In genomic region chr11:75547617-75548054, GRCh38 we compare ENCODE assay signal across 8 cellular contexts. TPM values are rescaled to one million over a fixed set of nuclear protein-coding genes. Genes with fewer than 3 reads are reported as not detected.
DNase-seq lines count a peak whose midpoint lies in the region; ATAC-seq, FAIRE-seq and TF ChIP-seq lines count a peak whose summit lies in the region.

No MANE protein-coding gene starts in this region.

- H4K91ac ChIP-seq in neuronal stem cell (ENCODE audit: low read depth, low read length, poor library complexity) = peak overlapping the region; percentile 49

- no peak overlapping the region for H3K27ac ChIP-seq in neuronal stem cell (replicated peaks; ENCODE audit: low read length)

- H2BK15ac ChIP-seq in neuronal stem cell (ENCODE audit: low read length) = peak overlapping the region; percentile 77

- H3K18ac ChIP-seq in neuronal stem cell (ENCODE audit: low read length) = peak overlapping the region; percentile 89

- H3K14ac ChIP-seq in neuronal stem cell (ENCODE audit: low read length) = no peak overlapping the region

- H3K9me3 Mint-ChIP-seq in activated CD8-positive, alpha-beta T cell treated with anti-CD3 and anti-CD28 coated beads, Interleukin-2, amount 10 ng/mL, durations not matched to agents 7 days and 5 days (ENCODE audit: insufficient read depth) = no peaks in the 10 kb centered on the region

- H2AFZ ChIP-seq in neuronal stem cell (ENCODE audit: low read length) = peak overlapping the region; percentile 82

- peaks cover 4% of the 10 kb centered on the region in 2 donors for H3K4me1 ChIP-seq in neuronal stem cell (ENCODE audit: control insufficient read depth in 2 of 2, insufficient read depth in 1 of 2, low read depth in 1 of 2, low read length in 2 of 2)

- no peak overlapping the region for H3K9ac ChIP-seq in neuronal stem cell (ENCODE audit: low read depth, low read length, poor library complexity)

- no peak overlapping the region for H3K4me3 Mint-ChIP-seq in activated CD8-positive, alpha-beta T cell treated with anti-CD3 and anti-CD28 coated beads, Interleukin-2, amount 10 ng/mL, durations not matched to agents 7 days and 5 days

- no peak overlapping the region for H3K27ac Mint-ChIP-seq in activated CD8-positive, alpha-beta T cell treated with anti-CD3 and anti-CD28 coated beads, Interleukin-2, amount 10 ng/mL, durations not matched to agents 7 days and 5 days

- no peak for TF ChIP-seq POLR2A in GM12891 (IDR thresholded peaks at IDR 0.05; ENCODE audit: low read depth, low read length)

- H3K9me3 ChIP-seq in neuronal stem cell (replicated peaks in 1 of 2; ENCODE audit: control insufficient read depth in 2 of 2, insufficient read depth in 1 of 2, low read depth in 1 of 2, low read length in 2 of 2) = peaks cover 0 to 2% of the 10 kb centered on the region in 2 donors

- H3K4me2 ChIP-seq in neuronal stem cell (ENCODE audit: insufficient read depth, low read length, poor library complexity, severe bottlenecking) = no peak overlapping the region

- H3K36me3 ChIP-seq in neuronal stem cell (replicated peaks in 1 of 2; ENCODE audit: control insufficient read depth in 2 of 2, insufficient read depth in 2 of 2, low read length in 2 of 2) = no peaks in the 10 kb centered on the region

- no peaks in the 10 kb centered on the region for H3K36me3 Mint-ChIP-seq in activated CD8-positive, alpha-beta T cell treated with anti-CD3 and anti-CD28 coated beads, Interleukin-2, amount 10 ng/mL, durations not matched to agents 7 days and 5 days (ENCODE audit: low read depth)

- H3K4ac ChIP-seq in neuronal stem cell (ENCODE audit: low read length) = peak overlapping the region; percentile 59

- H2AK5ac ChIP-seq in neuronal stem cell (ENCODE audit: low read depth, low read length) = peak overlapping the region; percentile 72

- no peak for FAIRE-seq in GM12891 (lab: Jason Lieb, UNC)

- H3K23ac ChIP-seq in neuronal stem cell (ENCODE audit: low read depth, low read length, poor library complexity) = no peak overlapping the region

- no peak overlapping the region for H3K4me3 ChIP-seq in neuronal stem cell (ENCODE audit: low read length in 2 of 2)

- POLR2A ChIA-PET in activated CD8-positive, alpha-beta T cell treated with anti-CD3 and anti-CD28 coated beads, Interleukin-2, amount 10 ng/mL, durations not matched to agents 7 days and 5 days (lab: Charles Lee) = no interaction called here

- H3K27me3 Mint-ChIP-seq in activated CD8-positive, alpha-beta T cell treated with anti-CD3 and anti-CD28 coated beads, Interleukin-2, amount 10 ng/mL, durations not matched to agents 7 days and 5 days (ENCODE audit: low read depth) = peaks cover 9% of the 10 kb centered on the region

- H2BK5ac ChIP-seq in neuronal stem cell (ENCODE audit: low read length) = no peak overlapping the region

- CTCF ChIA-PET in activated CD8-positive, alpha-beta T cell treated with anti-CD3 and anti-CD28 coated beads, Interleukin-2, amount 10 ng/mL, durations not matched to agents 7 days and 5 days (lab: Charles Lee) = interaction anchor here (1.0 to 1.7 kb wide), 7 partner anchors 12 to 44 kb away, joined by 3 to 6 read pairs (median 4); partner anchors contain the start of gene SERPINH1

- H3K4me1 Mint-ChIP-seq in activated CD8-positive, alpha-beta T cell treated with anti-CD3 and anti-CD28 coated beads, Interleukin-2, amount 10 ng/mL, durations not matched to agents 7 days and 5 days (ENCODE audit: low read depth) = peaks cover 5% of the 10 kb centered on the region

- no peak overlapping the region for H2BK120ac ChIP-seq in neuronal stem cell (ENCODE audit: low read depth, low read length)

- no peaks in the 10 kb centered on the region for H3K27me3 ChIP-seq in neuronal stem cell (ENCODE audit: control insufficient read depth in 3 of 3, insufficient read depth in 3 of 3, low read depth in 1 of 3, low read length in 3 of 3)

- DNase-seq in stimulated activated CD4-positive, alpha-beta T cell treated with anti-CD3 and anti-CD28 coated beads, Interleukin-15, amount 100 ng/mL, for 24 hours = peak; percentile 48
- no peak for DNase-seq in stimulated activated CD4-positive, alpha-beta T cell treated with anti-CD3 and anti-CD28 coated beads, Interleukin-12 subunit alpha, Interleukin-12 subunit beta, amount 100 ng/mL, for 4 hours
- peak; percentile 25 for DNase-seq in NCI-H1436 (lab: John Stamatoyannopoulos, UW)
- peak; percentile 52 for DNase-seq in activated CD8-positive, alpha-beta T cell treated with anti-CD3 and anti-CD28 coated beads, Interleukin-2, amount 10 ng/mL, durations not matched to agents 7 days and 5 days
- DNase-seq in foreskin melanocyte = peak; percentile 30
- peak; percentile 82 for DNase-seq in neuronal stem cell (ENCODE audit: low spot score)
- DNase-seq in GM12891 (ENCODE audit: insufficient read length, low spot score) = no peak

- peak; percentile 76 for ATAC-seq in activated CD8-positive, alpha-beta T cell treated with anti-CD3 and anti-CD28 coated beads, Interleukin-2, amount 10 ng/mL, durations not matched to agents 7 days and 5 days
- ATAC-seq in GM19455 (IDR thresholded peaks at IDR 0.05; ENCODE audit: unreplicated experiment) = no peak

- H4K8ac ChIP-seq in neuronal stem cell (ENCODE audit: low read depth, low read length) = peak overlapping the region; percentile 17

- no peaks in the 10 kb centered on the region for H3K79me1 ChIP-seq in neuronal stem cell (ENCODE audit: low read depth, low read length)

- no peak overlapping the region for H2BK12ac ChIP-seq in neuronal stem cell (ENCODE audit: low read length)

- no CpG with 5 or more reads among the region's 7 CpGs for WGBS in neuronal stem cell (ENCODE audit: extremely low coverage in 2 of 2, insufficient read length in 2 of 2, insufficient replicate concordance in 1 of 2), 2 donors

TF ChIP-seq in GM12891, 5 proteins besides CTCF, POLR2A, EP300 and RAD21:
- TF ChIP-seq POLR2AphosphoS5 (IDR thresholded peaks at IDR 0.05; ENCODE audit: low read depth, low read length) (no peak), PAX5 (IDR thresholded peaks at IDR 0.05; ENCODE audit: insufficient read depth, low read length, severe bottlenecking) (no peak), TAF1 (IDR thresholded peaks at IDR 0.05; ENCODE audit: low read depth, low read length) (no peak), POU2F2 (IDR thresholded peaks at IDR 0.05; ENCODE audit: low read depth, low read length) (no peak), SPI1 (IDR thresholded peaks at IDR 0.05; ENCODE audit: low read depth, low read length) (no peak)

RNA-seq across cellular contexts. Expression of gene SERPINH1, which starts 14.4 kb away (rescaled TPM):
- total RNA-seq in activated CD8-positive, alpha-beta T cell treated with anti-CD3 and anti-CD28 coated beads, Interleukin-2, amount 10 ng/mL, durations not matched to agents 7 days and 5 days = 10 to 100 TPM in 1 of 2 experiments, 1 to 10 TPM in 1; 9.3 to 10.8 TPM
- 246 TPM for polyA plus RNA-seq in neuronal stem cell (2013, experiment 1 of 2)
- polyA plus RNA-seq in neuronal stem cell (2013, experiment 2 of 2) = 246 TPM
- polyA plus RNA-seq in GM12891 (2012; ENCODE audit: low read depth, missing spikeins) = 14.8 TPM

RNA-seq across cellular contexts. Expression of gene GDPD5, which starts 21.9 kb away (rescaled TPM):
- total RNA-seq in activated CD8-positive, alpha-beta T cell treated with anti-CD3 and anti-CD28 coated beads, Interleukin-2, amount 10 ng/mL, durations not matched to agents 7 days and 5 days = 10 to 100 TPM; 23.1 to 26.6 TPM
- 10.9 TPM for polyA plus RNA-seq in neuronal stem cell (2013, experiment 1 of 2)
- 11.1 TPM for polyA plus RNA-seq in neuronal stem cell (2013, experiment 2 of 2)
- polyA plus RNA-seq in GM12891 (2012; ENCODE audit: low read depth, missing spikeins) = 3.4 TPM

Comparison
In these comparisons a context has a peak if more than half of its experiments do, and no peak if none do; other contexts are left out.
1. DNase-seq: peak in stimulated activated CD4-positive, alpha-beta T cell treated with anti-CD3 and anti-CD28 coated beads, Interleukin-15, amount 100 ng/mL, for 24 hours (single experiment), NCI-H1436 (single experiment), activated CD8-positive, alpha-beta T cell treated with anti-CD3 and anti-CD28 coated beads, Interleukin-2, amount 10 ng/mL, durations not matched to agents 7 days and 5 days (single experiment), foreskin melanocyte (single experiment) and neuronal stem cell (single experiment); none in stimulated activated CD4-positive, alpha-beta T cell treated with anti-CD3 and anti-CD28 coated beads, Interleukin-12 subunit alpha, Interleukin-12 subunit beta, amount 100 ng/mL, for 4 hours (single experiment) and GM12891 (single experiment).